ENCODE assay signal across 11 cellular contexts in genomic region chr4:101306764-101307615, GRCh38. TPM values are rescaled to one million over a fixed set of nuclear protein-coding genes. Genes with fewer than 3 reads are reported as not detected.
DNase-seq lines count a peak whose midpoint lies in the region; ATAC-seq and TF ChIP-seq lines count a peak whose summit lies in the region.
"Had no signal": no experiment of that assay in that cellular context is flagged by ENCODE, and none has a peak within 500 bp of the region (broad histone marks: within the 10 kb centered on the region; RNA-seq: fewer than 3 reads in every experiment).

No MANE protein-coding gene starts in this region.

- peak overlapping the region; percentile 54 for H3K27ac Mint-ChIP-seq in central memory CD8-positive, alpha-beta T cell (ENCODE audit: low read depth)

- TF ChIP-seq CTCF in thoracic aorta (IDR thresholded peaks at IDR 0.05) (no peak), BE2C (IDR thresholded peaks at IDR 0.05; ENCODE audit: low read depth, low read length) (no peak)

- no peaks in the 10 kb centered on the region for H3K9me3 ChIP-seq in thoracic aorta
- H3K9me3 ChIP-seq in BE2C: no peaks in the 10 kb centered on the region

- no peak for ATAC-seq in activated T-cell treated with anti-CD3 and anti-CD28 coated beads, Interleukin-2, amount 50 U/mL, for 4 hours
- ATAC-seq in HG03064 (IDR thresholded peaks at IDR 0.05; ENCODE audit: low read depth, unreplicated experiment): peak; percentile 19
- no peak for ATAC-seq in central memory CD8-positive, alpha-beta T cell (replicated peaks; ENCODE audit: extremely low read depth, poor library complexity, severe bottlenecking)
- ATAC-seq in thoracic aorta (ENCODE audit: insufficient number of reproducible peaks, low FRiP score, low read depth): no peak

- H3K27me3 Mint-ChIP-seq in activated T-cell treated with anti-CD3 and anti-CD28 coated beads, Interleukin-2, amount 50 U/mL, for 4 hours (ENCODE audit: low read depth): no peaks in the 10 kb centered on the region
- no peaks in the 10 kb centered on the region for H3K27me3 Mint-ChIP-seq in central memory CD8-positive, alpha-beta T cell

- H3K27ac ChIP-seq in thoracic aorta: no peak overlapping the region
- H3K27ac ChIP-seq: RWPE1 had no signal

- H3K36me3 Mint-ChIP-seq in activated T-cell treated with anti-CD3 and anti-CD28 coated beads, Interleukin-2, amount 50 U/mL, for 4 hours (ENCODE audit: insufficient read depth): no peaks in the 10 kb centered on the region
- H3K36me3 Mint-ChIP-seq in central memory CD8-positive, alpha-beta T cell (ENCODE audit: insufficient read depth): no peaks in the 10 kb centered on the region

- H3K27me3 ChIP-seq in thoracic aorta (replicated peaks; ENCODE audit: insufficient read depth) (no peaks in the 10 kb centered on the region), BE2C (no peaks in the 10 kb centered on the region)

- peaks cover 41% of the 10 kb centered on the region for H3K4me1 Mint-ChIP-seq in activated T-cell treated with anti-CD3 and anti-CD28 coated beads, Interleukin-2, amount 50 U/mL, for 4 hours (ENCODE audit: low read depth)
- H3K4me1 Mint-ChIP-seq in central memory CD8-positive, alpha-beta T cell: peaks cover 28% of the 10 kb centered on the region

- no peaks in the 10 kb centered on the region for H3K9me3 Mint-ChIP-seq in activated T-cell treated with anti-CD3 and anti-CD28 coated beads, Interleukin-2, amount 50 U/mL, for 4 hours
- H3K9me3 Mint-ChIP-seq in central memory CD8-positive, alpha-beta T cell: no peaks in the 10 kb centered on the region

- no peak for DNase-seq in activated T-cell treated with anti-CD3 and anti-CD28 coated beads, Interleukin-2, amount 50 U/mL, for 4 hours
- DNase-seq in activated T-cell treated with anti-CD3 and anti-CD28 coated beads, Interleukin-2, amount 50 U/mL, for 1 hour: no peak
- no peak for DNase-seq in central memory CD8-positive, alpha-beta T cell (ENCODE audit: low spot score in 2 of 2)
- DNase-seq in thoracic aorta (ENCODE audit: low spot score) (no peak), kidney tubule cell (ENCODE audit: low spot score) (no peak), BE2C (no peak), SW 1271 (lab: John Stamatoyannopoulos, UW) (no peak)
- DNase-seq: hypothalamus, NCI-H1105 had no signal

- H3K4me3 Mint-ChIP-seq in activated T-cell treated with anti-CD3 and anti-CD28 coated beads, Interleukin-2, amount 50 U/mL, for 4 hours: peak overlapping the region; percentile 67
- H3K4me3 Mint-ChIP-seq in central memory CD8-positive, alpha-beta T cell: peak overlapping the region; percentile 57

- H3K4me1 ChIP-seq in thoracic aorta (ENCODE audit: control insufficient read depth in 1 of 2, low read depth in 2 of 2) (peaks cover 15 to 45% of the 10 kb centered on the region in 2 donors), BE2C (peaks cover 12% of the 10 kb centered on the region)

- H3K36me3 ChIP-seq in thoracic aorta (no peaks in the 10 kb centered on the region), BE2C (no peaks in the 10 kb centered on the region)

- H3K4me3 ChIP-seq in thoracic aorta (peak overlapping the region; percentile 47), BE2C (ENCODE audit: low read depth, low read length) (no peak overlapping the region)

RNA-seq across cellular contexts. Expression of gene PPP3CA, which starts 40.3 kb away (rescaled TPM):
- 10 to 100 TPM in 1 of 3 donors, 1 to 10 TPM in 2; 6.7 to 11.6 (median 9.4) TPM for total RNA-seq in activated T-cell treated with anti-CD3 and anti-CD28 coated beads, Interleukin-2, amount 50 U/mL, for 4 hours
- 10 to 100 TPM; 21.9 to 43.2 TPM for total RNA-seq in thoracic aorta
- polyA plus RNA-seq in BE2C (2012; ENCODE audit: insufficient read depth, insufficient read length, low read depth): 29.6 TPM
